In the genomic region with DNA sequence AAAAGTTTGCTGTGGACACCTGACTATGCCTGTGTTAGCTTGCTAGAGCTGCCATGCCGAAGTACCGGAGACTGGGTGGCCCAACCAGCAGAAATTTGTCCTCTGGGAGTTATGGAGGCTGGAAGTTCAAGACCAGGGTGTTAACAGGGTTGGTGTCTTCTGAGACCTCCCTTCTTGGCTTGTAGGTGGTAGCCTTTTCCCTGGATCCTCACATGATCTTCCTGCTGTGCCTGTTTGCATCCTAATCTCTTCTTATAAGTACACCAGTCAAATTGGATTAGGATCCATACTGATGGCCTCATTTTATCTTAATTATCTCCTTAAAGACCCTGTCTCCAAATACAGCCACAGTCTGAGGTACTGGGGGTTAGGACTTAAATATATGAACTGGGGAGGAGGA, we compare ENCODE assay signal across 8 cellular contexts. TPM values are rescaled to one million over a fixed set of nuclear protein-coding genes. Genes with fewer than 3 reads are reported as not detected.
DNase-seq lines count a peak whose midpoint lies in the region; ATAC-seq, FAIRE-seq and TF ChIP-seq lines count a peak whose summit lies in the region.

No MANE protein-coding gene starts in this region.

- no peak for DNase-seq in Calu3
- no peak for DNase-seq in epithelial cell of esophagus (ENCODE audit: low read depth)
- DNase-seq in pancreas, result no peak
- DNase-seq in anterior cingulate cortex (lab: John Stamatoyannopoulos, UW), result no peak
- no peak for DNase-seq in OCI-M1 (lab: John Stamatoyannopoulos, UW)
- no peak for DNase-seq in OCI-M2 (lab: John Stamatoyannopoulos, UW; ENCODE audit: unreplicated experiment)
- no peak for DNase-seq in 8988T

- no TSS peak for BruUV-seq in Calu3 (replicated peaks; lab: Mats Ljungman, UMichigan)

- H3K9me3 Mint-ChIP-seq in Calu3 (ENCODE audit: low read depth, unreplicated experiment), result no peaks in the 10 kb centered on the region

- peaks cover 34% of the 10 kb centered on the region for H3K4me1 Mint-ChIP-seq in Calu3 (ENCODE audit: low read depth, unreplicated experiment)

- no peak overlapping the region for H3K27ac ChIP-seq in OCI-LY3 (ENCODE audit: low read length)
- H3K27ac ChIP-seq in pancreas, result no peak overlapping the region

- H3K36me3 Mint-ChIP-seq in Calu3 (ENCODE audit: insufficient read depth, unreplicated experiment), result peaks cover 30% of the 10 kb centered on the region

- CTCF ChIA-PET in Calu3 (lab: Charles Lee), result no interaction called here

- H3K36me3 ChIP-seq in OCI-LY3 (replicated peaks; ENCODE audit: low read depth, low read length) (peaks cover 20% of the 10 kb centered on the region), pancreas (no peaks in the 10 kb centered on the region)

- H4K20me1 ChIP-seq in OCI-LY3 (ENCODE audit: insufficient read depth, low read length), result peaks cover 11% of the 10 kb centered on the region; the same call in 1 of the 2 replicates

- H3K79me2 ChIP-seq in OCI-LY3 (ENCODE audit: low read length), result peaks cover 25% of the 10 kb centered on the region

- H3K27me3 ChIP-seq in OCI-LY3 (ENCODE audit: low read depth, low read length) (no peaks in the 10 kb centered on the region), pancreas (no peaks in the 10 kb centered on the region)

- no peaks in the 10 kb centered on the region for H3K27me3 Mint-ChIP-seq in Calu3 (ENCODE audit: unreplicated experiment)

- H2AFZ ChIP-seq in OCI-LY3 (ENCODE audit: low read depth, low read length), result no peak overlapping the region

- peak overlapping the region; percentile 72 for H3K27ac Mint-ChIP-seq in Calu3 (ENCODE audit: unreplicated experiment)

- WGBS in pancreas, 2 donors, result 82 to 88% methylated on average over 2 of the region's 2 CpGs

- H3K9ac ChIP-seq in OCI-LY3 (ENCODE audit: low read length), result peak overlapping the region; percentile 86

- no peak for ATAC-seq in pancreas

- no peaks in the 10 kb centered on the region for H3K9me3 ChIP-seq in OCI-LY3 (ENCODE audit: insufficient read depth, low read length)
- no peaks in the 10 kb centered on the region for H3K9me3 ChIP-seq in pancreas

- H3K4me1 ChIP-seq in OCI-LY3 (ENCODE audit: low read length) (peaks cover 8% of the 10 kb centered on the region; the same call in 1 of the 2 replicates), pancreas (peaks cover 0 to 9% (median 3%) of the 10 kb centered on the region in 3 donors)

- H3K4me3 ChIP-seq in OCI-LY3 (ENCODE audit: low read length) (peak overlapping the region; percentile 92), epithelial cell of esophagus (ENCODE audit: low read length) (peak overlapping the region; percentile 95), pancreas (peak overlapping the region in 3 of 4 donors; percentile 58 to 95 (median 64))

- peak overlapping the region; percentile 80 for H3K4me2 ChIP-seq in OCI-LY3 (ENCODE audit: low read length)

- no peak for FAIRE-seq in pancreas (lab: Jason Lieb, UNC)

- TF ChIP-seq CTCF in Calu3 (IDR thresholded peaks at IDR 0.05; ENCODE audit: unreplicated experiment) (no peak), OCI-LY3 (IDR thresholded peaks at IDR 0.05; ENCODE audit: low read depth, low read length) (no peak), epithelial cell of esophagus (IDR thresholded peaks at IDR 0.05; ENCODE audit: insufficient read depth, low read depth, low read length, missing control alignments) (no peak), pancreas (IDR thresholded peaks at IDR 0.05) (no peak)

- H3K4me3 Mint-ChIP-seq in Calu3 (ENCODE audit: low read depth, unreplicated experiment), result peak overlapping the region; percentile 87

- intact Hi-C loops in Calu3 (cut with micrococcal nuclease; ENCODE audit: unreplicated experiment), result no loop called here
- intact Hi-C loops in pancreas (cut with DNase I), result no loop called here

RNA-seq across cellular contexts. Expression of a gene that starts 0.8 kb away (rescaled TPM):
- total RNA-seq in Calu3 (2022) (26.4 and 27.3 TPM in 2 replicates), pancreas (1 to 10 TPM; 3.0 to 5.9 (median 3.7) TPM)
- 1 to 10 TPM; 5.4 to 7.9 TPM for polyA plus RNA-seq in pancreas
